ENCODE assay signal across 19 cellular contexts in the genomic region with DNA sequence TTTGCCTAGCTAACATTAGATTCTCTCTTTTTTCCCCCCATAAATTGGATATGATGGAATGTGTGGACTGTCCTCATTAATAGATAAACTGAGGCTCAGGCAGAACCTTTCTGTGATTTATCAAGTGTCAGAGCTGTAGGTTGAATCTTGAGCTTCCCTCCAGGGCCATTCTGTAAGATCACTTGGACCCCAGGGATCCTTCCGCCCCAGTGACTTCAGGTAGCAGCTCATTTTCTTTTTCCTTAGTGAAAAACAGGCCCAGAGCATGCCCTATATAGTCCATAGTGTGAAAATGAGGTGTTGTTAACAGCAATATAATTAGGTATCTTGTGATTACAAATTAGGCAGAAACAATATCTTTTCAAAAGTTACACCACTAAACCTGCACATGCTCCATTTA.
"Had no signal": no experiment of that assay in that cellular context is flagged by ENCODE, and none has a peak within 500 bp of the region (broad histone marks: within the 10 kb centered on the region; RNA-seq: fewer than 3 reads in every experiment).

No MANE protein-coding gene starts in this region.

- ATAC-seq: activated CD4-positive, CD25-positive, alpha-beta regulatory T cell treated with anti-CD3 and anti-CD28 coated beads, Interleukin-2, amount 50 U/mL, for 24 hours; activated T-cell treated with anti-CD3 and anti-CD28 coated beads, Interleukin-2, amount 50 U/mL, for 72 hours; heart right ventricle; left cardiac atrium; sciatic nerve; upper lobe of right lung had no signal

- DNase-seq: activated CD4-positive, alpha-beta memory T cell treated with anti-CD3 and anti-CD28 coated beads, Interleukin-2, amount 10 ng/mL, durations not matched to agents 7 days and 5 days; activated CD4-positive, alpha-beta T cell treated with anti-CD3 and anti-CD28 coated beads, Interleukin-2, amount 10 ng/mL, durations not matched to agents 24 days and 14 days; activated effector memory CD4-positive, alpha-beta T cell treated with Interleukin-2 at 50 U/mL for 16 hours; activated naive CD4-positive, alpha-beta T cell treated with anti-CD3 and anti-CD28 coated beads for 36 hours; activated naive CD8-positive, alpha-beta T cell treated with anti-CD3 and anti-CD28 coated beads, Interleukin-2, amount 10 ng/mL, durations not matched to agents 7 days and 5 days; activated T-cell treated with anti-CD3 and anti-CD28 coated beads, Interleukin-2, amount 50 U/mL, for 72 hours; heart right ventricle; islet precursor cell; left cardiac atrium; nucleus accumbens; stimulated activated CD4-positive, alpha-beta T cell treated with anti-CD3 and anti-CD28 coated beads, Interleukin-4, amount 100 ng/mL, for 4 hours; substantia nigra; thyroid gland; upper lobe of right lung had no signal

- H3K9me3 Mint-ChIP-seq: activated CD4-positive, alpha-beta memory T cell treated with anti-CD3 and anti-CD28 coated beads, Interleukin-2, amount 10 ng/mL, durations not matched to agents 7 days and 5 days; activated CD4-positive, alpha-beta T cell treated with anti-CD3 and anti-CD28 coated beads, Interleukin-2, amount 10 ng/mL, durations not matched to agents 24 days and 14 days; activated naive CD4-positive, alpha-beta T cell treated with anti-CD3 and anti-CD28 coated beads for 36 hours; activated naive CD8-positive, alpha-beta T cell treated with anti-CD3 and anti-CD28 coated beads, Interleukin-2, amount 10 ng/mL, durations not matched to agents 7 days and 5 days; activated T-cell treated with anti-CD3 and anti-CD28 coated beads, Interleukin-2, amount 50 U/mL, for 72 hours; stimulated activated naive CD8-positive, alpha-beta T cell treated with anti-CD3 and anti-CD28 coated beads, Interleukin-15, Interleukin-2, amounts not matched to agents 100 ng/mL and 50 ng/mL, for 24 hours had no signal

- H3K4me3 Mint-ChIP-seq: activated CD4-positive, alpha-beta memory T cell treated with anti-CD3 and anti-CD28 coated beads, Interleukin-2, amount 10 ng/mL, durations not matched to agents 7 days and 5 days; activated CD4-positive, alpha-beta T cell treated with anti-CD3 and anti-CD28 coated beads, Interleukin-2, amount 10 ng/mL, durations not matched to agents 24 days and 14 days; activated naive CD4-positive, alpha-beta T cell treated with anti-CD3 and anti-CD28 coated beads for 36 hours; activated naive CD8-positive, alpha-beta T cell treated with anti-CD3 and anti-CD28 coated beads, Interleukin-2, amount 10 ng/mL, durations not matched to agents 7 days and 5 days; activated T-cell treated with anti-CD3 and anti-CD28 coated beads, Interleukin-2, amount 50 U/mL, for 72 hours; stimulated activated naive CD8-positive, alpha-beta T cell treated with anti-CD3 and anti-CD28 coated beads, Interleukin-15, Interleukin-2, amounts not matched to agents 100 ng/mL and 50 ng/mL, for 24 hours had no signal

- H3K27ac Mint-ChIP-seq: activated CD4-positive, alpha-beta memory T cell treated with anti-CD3 and anti-CD28 coated beads, Interleukin-2, amount 10 ng/mL, durations not matched to agents 7 days and 5 days; activated CD4-positive, alpha-beta T cell treated with anti-CD3 and anti-CD28 coated beads, Interleukin-2, amount 10 ng/mL, durations not matched to agents 24 days and 14 days; activated naive CD4-positive, alpha-beta T cell treated with anti-CD3 and anti-CD28 coated beads for 36 hours; activated naive CD8-positive, alpha-beta T cell treated with anti-CD3 and anti-CD28 coated beads, Interleukin-2, amount 10 ng/mL, durations not matched to agents 7 days and 5 days; activated T-cell treated with anti-CD3 and anti-CD28 coated beads, Interleukin-2, amount 50 U/mL, for 72 hours; stimulated activated naive CD8-positive, alpha-beta T cell treated with anti-CD3 and anti-CD28 coated beads, Interleukin-15, Interleukin-2, amounts not matched to agents 100 ng/mL and 50 ng/mL, for 24 hours had no signal

- H3K4me3 ChIP-seq: coronary artery, heart right ventricle, thyroid gland, upper lobe of right lung had no signal

- H3K4me1 Mint-ChIP-seq: activated CD4-positive, alpha-beta memory T cell treated with anti-CD3 and anti-CD28 coated beads, Interleukin-2, amount 10 ng/mL, durations not matched to agents 7 days and 5 days; activated CD4-positive, alpha-beta T cell treated with anti-CD3 and anti-CD28 coated beads, Interleukin-2, amount 10 ng/mL, durations not matched to agents 24 days and 14 days; activated naive CD8-positive, alpha-beta T cell treated with anti-CD3 and anti-CD28 coated beads, Interleukin-2, amount 10 ng/mL, durations not matched to agents 7 days and 5 days had no signal

- H3K9me3 ChIP-seq: thyroid gland, upper lobe of right lung had no signal

- H3K36me3 ChIP-seq: heart right ventricle, thyroid gland, upper lobe of right lung had no signal

- H3K27me3 Mint-ChIP-seq: activated CD4-positive, alpha-beta memory T cell treated with anti-CD3 and anti-CD28 coated beads, Interleukin-2, amount 10 ng/mL, durations not matched to agents 7 days and 5 days; activated CD4-positive, alpha-beta T cell treated with anti-CD3 and anti-CD28 coated beads, Interleukin-2, amount 10 ng/mL, durations not matched to agents 24 days and 14 days; activated naive CD8-positive, alpha-beta T cell treated with anti-CD3 and anti-CD28 coated beads, Interleukin-2, amount 10 ng/mL, durations not matched to agents 7 days and 5 days; stimulated activated naive CD8-positive, alpha-beta T cell treated with anti-CD3 and anti-CD28 coated beads, Interleukin-15, Interleukin-2, amounts not matched to agents 100 ng/mL and 50 ng/mL, for 24 hours had no signal

- H3K4me1 ChIP-seq: thyroid gland, upper lobe of right lung had no signal

- H3K36me3 Mint-ChIP-seq: activated naive CD8-positive, alpha-beta T cell treated with anti-CD3 and anti-CD28 coated beads, Interleukin-2, amount 10 ng/mL, durations not matched to agents 7 days and 5 days had no signal

- H3K27me3 ChIP-seq: heart right ventricle, thyroid gland, upper lobe of right lung had no signal

- H3K27ac ChIP-seq: coronary artery, epithelial cell of prostate, heart right ventricle, thyroid gland, upper lobe of right lung had no signal
